In genomic region chrX:64805683-64806082, GRCh38 we compare ENCODE assay signal across 27 cellular contexts.
DNase-seq lines count a peak whose midpoint lies in the region; ATAC-seq, FAIRE-seq and TF ChIP-seq lines count a peak whose summit lies in the region.
"Had no signal": no experiment of that assay in that cellular context is flagged by ENCODE, and none has a peak within 500 bp of the region (broad histone marks: within the 10 kb centered on the region; RNA-seq: fewer than 3 reads in every experiment).

No MANE protein-coding gene starts in this region.

- TF ChIP-seq POLR2A in H54 (IDR thresholded peaks at IDR 0.05; ENCODE audit: low read depth, low read length) (no peak), esophagus squamous epithelium (IDR thresholded peaks at IDR 0.05) (no peak)

- H3K36me3 ChIP-seq in bronchial epithelial cell (ENCODE audit: control insufficient read depth, insufficient read depth, low read length) (no peaks in the 10 kb centered on the region), upper lobe of right lung (no peaks in the 10 kb centered on the region), esophagus squamous epithelium (no peaks in the 10 kb centered on the region)
- H3K36me3 ChIP-seq: BE2C had no signal

- intact Hi-C loops in upper lobe of right lung (cut with DNase I) = no loop called here
- intact Hi-C loops in esophagus squamous epithelium (cut with DNase I) = no loop called here

- H3K9me3 ChIP-seq in upper lobe of right lung (no peaks in the 10 kb centered on the region), esophagus squamous epithelium (no peaks in the 10 kb centered on the region)
- H3K9me3 ChIP-seq: BE2C had no signal

- H3K27ac ChIP-seq in upper lobe of right lung (no peak overlapping the region), esophagus squamous epithelium (no peak overlapping the region)

- DNase-seq in ELR (ENCODE audit: low read depth) (peak; percentile 0), H54 (ENCODE audit: insufficient read length, low spot score) (peak; percentile 0), RKO (ENCODE audit: low spot score) (peak; percentile 78), bronchial epithelial cell (ENCODE audit: low read depth) (peak; percentile 7), upper lobe of right lung (no peak), esophagus squamous epithelium (lab: John Stamatoyannopoulos, UW) (no peak)
- DNase-seq: ACHN; BE2C; C1 segment of cervical spinal cord; CD4-positive, CD25-positive, alpha-beta regulatory T cell; CD8-positive, alpha-beta memory T cell; COR-L47; DMS 273 treated with DMSO at 0.1 percent for 48 hours; DMS53; DND-41; EL; H7; HFFc6 had no signal

- 50 to 86% methylated on average over 1 of the region's 1 CpG for WGBS in esophagus squamous epithelium, 2 donors

- no peak for FAIRE-seq in H54 (lab: Jason Lieb, UNC)
- FAIRE-seq in bronchial epithelial cell (lab: Jason Lieb, UNC) = no peak
- FAIRE-seq: A204.1, G401.6, GM12891, GM19239, HepG2 had no signal

- H3K27me3 ChIP-seq in bronchial epithelial cell (ENCODE audit: control insufficient read depth, insufficient read depth, low read length) (no peaks in the 10 kb centered on the region), upper lobe of right lung (no peaks in the 10 kb centered on the region), esophagus squamous epithelium (no peaks in the 10 kb centered on the region)
- H3K27me3 ChIP-seq: BE2C had no signal

- ATAC-seq in upper lobe of right lung (no peak), GM19395 (IDR thresholded peaks at IDR 0.05; ENCODE audit: unreplicated experiment) (no peak), HG03108 (IDR thresholded peaks at IDR 0.05; ENCODE audit: unreplicated experiment) (no peak)
- ATAC-seq: GM23338, HCT116, HepG2 had no signal

- H3K4me3 ChIP-seq in bronchial epithelial cell (ENCODE audit: low read depth, low read length) = no peak overlapping the region
- no peak overlapping the region for H3K4me3 ChIP-seq in upper lobe of right lung
- no peak overlapping the region for H3K4me3 ChIP-seq in esophagus squamous epithelium
- H3K4me3 ChIP-seq: GM23338 had no signal

- no peak for TF ChIP-seq CTCF in bronchial epithelial cell (IDR thresholded peaks at IDR 0.05; ENCODE audit: insufficient read depth, low read length, severe bottlenecking)
- TF ChIP-seq CTCF in upper lobe of right lung (IDR thresholded peaks at IDR 0.05) = no peak
- TF ChIP-seq CTCF in esophagus squamous epithelium (IDR thresholded peaks at IDR 0.05) = no peak

- H3K4me1 ChIP-seq in upper lobe of right lung = no peaks in the 10 kb centered on the region
- no peaks in the 10 kb centered on the region for H3K4me1 ChIP-seq in esophagus squamous epithelium
- H3K4me1 ChIP-seq: BE2C had no signal

Comparison
In these comparisons a context has a peak if more than half of its experiments do, and no peak if none do; other contexts are left out.
1. DNase-seq: peak in ELR (single experiment), H54 (single experiment), RKO (single experiment) and bronchial epithelial cell (single experiment); none in upper lobe of right lung (single experiment) and esophagus squamous epithelium (single experiment).